ENCODE assay signal across 1 cellular context in the genomic region with DNA sequence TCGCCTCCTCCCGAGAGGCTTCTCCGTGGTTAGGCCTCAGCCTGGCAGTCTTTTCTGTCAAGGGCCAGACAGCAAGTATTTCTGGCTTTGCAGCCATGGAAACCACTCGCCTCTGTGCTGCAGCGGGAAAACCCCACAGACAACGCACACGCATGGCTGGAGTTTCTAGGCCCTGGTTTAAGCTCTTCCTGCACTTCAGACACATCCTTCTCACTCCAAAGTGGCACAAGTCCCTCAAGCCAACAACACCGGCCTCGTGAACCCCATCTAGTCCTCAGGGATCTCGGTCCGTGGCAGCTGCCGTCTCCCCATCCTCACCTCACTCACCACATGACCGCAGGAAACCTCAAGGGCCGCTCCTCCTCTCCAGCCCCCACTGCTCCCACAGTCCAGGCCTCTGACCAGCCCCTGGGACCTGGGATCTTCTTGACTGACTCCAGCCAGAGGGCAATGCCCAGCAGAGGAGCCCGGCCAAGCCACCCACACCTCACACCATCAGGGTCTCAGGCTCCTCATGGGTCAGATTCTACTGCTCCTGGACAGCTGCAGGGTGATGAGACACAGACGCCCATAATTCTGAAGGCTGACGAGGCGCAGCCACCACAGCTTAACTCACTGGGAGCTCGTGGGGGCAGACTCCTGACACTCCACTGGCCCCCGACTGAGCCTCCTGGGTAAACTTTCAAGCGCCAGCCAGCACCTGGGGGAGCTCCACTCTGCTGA.
TF ChIP-seq lines count a peak whose summit lies in the region.

No MANE protein-coding gene starts in this region.

TF ChIP-seq in K562, 482 proteins besides CTCF, POLR2A, EP300 and RAD21:
- TF ChIP-seq HDAC3 (IDR thresholded peaks at IDR 0.05; ENCODE audit: borderline replicate concordance, partially characterized antibody), result no peak
- no peak for TF ChIP-seq ZBTB17 (CRISPR knock-in tag; IDR thresholded peaks at IDR 0.05)
- TF ChIP-seq ZNF75A (CRISPR knock-in tag; IDR thresholded peaks at IDR 0.05), result no peak
- TF ChIP-seq, protein P1, sequence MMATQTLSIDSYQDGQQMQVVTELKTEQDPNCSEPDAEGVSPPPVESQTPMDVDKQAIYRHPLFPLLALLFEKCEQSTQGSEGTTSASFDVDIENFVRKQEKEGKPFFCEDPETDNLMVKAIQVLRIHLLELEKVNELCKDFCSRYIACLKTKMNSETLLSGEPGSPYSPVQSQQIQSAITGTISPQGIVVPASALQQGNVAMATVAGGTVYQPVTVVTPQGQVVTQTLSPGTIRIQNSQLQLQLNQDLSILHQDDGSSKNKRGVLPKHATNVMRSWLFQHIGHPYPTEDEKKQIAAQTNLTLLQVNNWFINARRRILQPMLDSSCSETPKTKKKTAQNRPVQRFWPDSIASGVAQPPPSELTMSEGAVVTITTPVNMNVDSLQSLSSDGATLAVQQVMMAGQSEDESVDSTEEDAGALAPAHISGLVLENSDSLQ (IDR thresholded peaks at IDR 0.05), result no peak
- TF ChIP-seq, protein P2, sequence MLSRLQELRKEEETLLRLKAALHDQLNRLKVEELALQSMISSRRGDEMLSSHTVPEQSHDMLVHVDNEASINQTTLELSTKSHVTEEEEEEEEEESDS (CRISPR knock-in tag; IDR thresholded peaks at IDR 0.05), result no peak
- TF ChIP-seq, protein P3, sequence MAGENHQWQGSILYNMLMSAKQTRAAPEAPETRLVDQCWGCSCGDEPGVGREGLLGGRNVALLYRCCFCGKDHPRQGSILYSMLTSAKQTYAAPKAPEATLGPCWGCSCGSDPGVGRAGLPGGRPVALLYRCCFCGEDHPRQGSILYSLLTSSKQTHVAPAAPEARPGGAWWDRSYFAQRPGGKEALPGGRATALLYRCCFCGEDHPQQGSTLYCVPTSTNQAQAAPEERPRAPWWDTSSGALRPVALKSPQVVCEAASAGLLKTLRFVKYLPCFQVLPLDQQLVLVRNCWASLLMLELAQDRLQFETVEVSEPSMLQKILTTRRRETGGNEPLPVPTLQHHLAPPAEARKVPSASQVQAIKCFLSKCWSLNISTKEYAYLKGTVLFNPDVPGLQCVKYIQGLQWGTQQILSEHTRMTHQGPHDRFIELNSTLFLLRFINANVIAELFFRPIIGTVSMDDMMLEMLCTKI (IDR thresholded peaks at IDR 0.05; ENCODE audit: partially characterized antibody), result no peak
- TF ChIP-seq, protein P4, sequence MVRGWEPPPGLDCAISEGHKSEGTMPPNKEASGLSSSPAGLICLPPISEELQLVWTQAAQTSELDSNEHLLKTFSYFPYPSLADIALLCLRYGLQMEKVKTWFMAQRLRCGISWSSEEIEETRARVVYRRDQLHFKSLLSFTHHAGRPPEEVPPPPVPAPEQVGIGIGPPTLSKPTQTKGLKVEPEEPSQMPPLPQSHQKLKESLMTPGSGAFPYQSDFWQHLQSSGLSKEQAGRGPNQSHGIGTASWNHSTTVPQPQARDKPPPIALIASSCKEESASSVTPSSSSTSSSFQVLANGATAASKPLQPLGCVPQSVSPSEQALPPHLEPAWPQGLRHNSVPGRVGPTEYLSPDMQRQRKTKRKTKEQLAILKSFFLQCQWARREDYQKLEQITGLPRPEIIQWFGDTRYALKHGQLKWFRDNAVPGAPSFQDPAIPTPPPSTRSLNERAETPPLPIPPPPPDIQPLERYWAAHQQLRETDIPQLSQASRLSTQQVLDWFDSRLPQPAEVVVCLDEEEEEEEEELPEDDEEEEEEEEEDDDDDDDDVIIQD (CRISPR knock-in tag; IDR thresholded peaks at IDR 0.05), result no peak
- no peak for TF ChIP-seq ZNF507 (tag; conservative IDR thresholded peaks at IDR 0.05)
- TF ChIP-seq, protein P5, sequence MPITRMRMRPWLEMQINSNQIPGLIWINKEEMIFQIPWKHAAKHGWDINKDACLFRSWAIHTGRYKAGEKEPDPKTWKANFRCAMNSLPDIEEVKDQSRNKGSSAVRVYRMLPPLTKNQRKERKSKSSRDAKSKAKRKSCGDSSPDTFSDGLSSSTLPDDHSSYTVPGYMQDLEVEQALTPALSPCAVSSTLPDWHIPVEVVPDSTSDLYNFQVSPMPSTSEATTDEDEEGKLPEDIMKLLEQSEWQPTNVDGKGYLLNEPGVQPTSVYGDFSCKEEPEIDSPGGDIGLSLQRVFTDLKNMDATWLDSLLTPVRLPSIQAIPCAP (CRISPR knock-in tag; IDR thresholded peaks at IDR 0.05; ENCODE audit: borderline replicate concordance), result no peak
- TF ChIP-seq, protein P6, sequence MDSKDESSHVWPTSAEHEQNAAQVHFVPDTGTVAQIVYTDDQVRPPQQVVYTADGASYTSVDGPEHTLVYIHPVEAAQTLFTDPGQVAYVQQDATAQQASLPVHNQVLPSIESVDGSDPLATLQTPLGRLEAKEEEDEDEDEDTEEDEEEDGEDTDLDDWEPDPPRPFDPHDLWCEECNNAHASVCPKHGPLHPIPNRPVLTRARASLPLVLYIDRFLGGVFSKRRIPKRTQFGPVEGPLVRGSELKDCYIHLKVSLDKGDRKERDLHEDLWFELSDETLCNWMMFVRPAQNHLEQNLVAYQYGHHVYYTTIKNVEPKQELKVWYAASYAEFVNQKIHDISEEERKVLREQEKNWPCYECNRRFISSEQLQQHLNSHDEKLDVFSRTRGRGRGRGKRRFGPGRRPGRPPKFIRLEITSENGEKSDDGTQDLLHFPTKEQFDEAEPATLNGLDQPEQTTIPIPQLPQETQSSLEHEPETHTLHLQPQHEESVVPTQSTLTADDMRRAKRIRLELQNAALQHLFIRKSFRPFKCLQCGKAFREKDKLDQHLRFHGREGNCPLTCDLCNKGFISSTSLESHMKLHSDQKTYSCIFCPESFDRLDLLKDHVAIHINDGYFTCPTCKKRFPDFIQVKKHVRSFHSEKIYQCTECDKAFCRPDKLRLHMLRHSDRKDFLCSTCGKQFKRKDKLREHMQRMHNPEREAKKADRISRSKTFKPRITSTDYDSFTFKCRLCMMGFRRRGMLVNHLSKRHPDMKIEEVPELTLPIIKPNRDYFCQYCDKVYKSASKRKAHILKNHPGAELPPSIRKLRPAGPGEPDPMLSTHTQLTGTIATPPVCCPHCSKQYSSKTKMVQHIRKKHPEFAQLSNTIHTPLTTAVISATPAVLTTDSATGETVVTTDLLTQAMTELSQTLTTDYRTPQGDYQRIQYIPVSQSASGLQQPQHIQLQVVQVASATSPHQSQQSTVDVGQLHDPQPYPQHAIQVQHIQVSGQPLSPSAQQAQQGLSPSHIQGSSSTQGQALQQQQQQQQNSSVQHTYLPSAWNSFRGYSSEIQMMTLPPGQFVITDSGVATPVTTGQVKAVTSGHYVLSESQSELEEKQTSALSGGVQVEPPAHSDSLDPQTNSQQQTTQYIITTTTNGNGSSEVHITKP (IDR thresholded peaks at IDR 0.05; ENCODE audit: partially characterized antibody), result no peak
- no peak for TF ChIP-seq PYGO2 (tag; IDR thresholded peaks at IDR 0.05)
- TF ChIP-seq SOX6 (IDR thresholded peaks at IDR 0.05), result no peak
- TF ChIP-seq, protein P7, sequence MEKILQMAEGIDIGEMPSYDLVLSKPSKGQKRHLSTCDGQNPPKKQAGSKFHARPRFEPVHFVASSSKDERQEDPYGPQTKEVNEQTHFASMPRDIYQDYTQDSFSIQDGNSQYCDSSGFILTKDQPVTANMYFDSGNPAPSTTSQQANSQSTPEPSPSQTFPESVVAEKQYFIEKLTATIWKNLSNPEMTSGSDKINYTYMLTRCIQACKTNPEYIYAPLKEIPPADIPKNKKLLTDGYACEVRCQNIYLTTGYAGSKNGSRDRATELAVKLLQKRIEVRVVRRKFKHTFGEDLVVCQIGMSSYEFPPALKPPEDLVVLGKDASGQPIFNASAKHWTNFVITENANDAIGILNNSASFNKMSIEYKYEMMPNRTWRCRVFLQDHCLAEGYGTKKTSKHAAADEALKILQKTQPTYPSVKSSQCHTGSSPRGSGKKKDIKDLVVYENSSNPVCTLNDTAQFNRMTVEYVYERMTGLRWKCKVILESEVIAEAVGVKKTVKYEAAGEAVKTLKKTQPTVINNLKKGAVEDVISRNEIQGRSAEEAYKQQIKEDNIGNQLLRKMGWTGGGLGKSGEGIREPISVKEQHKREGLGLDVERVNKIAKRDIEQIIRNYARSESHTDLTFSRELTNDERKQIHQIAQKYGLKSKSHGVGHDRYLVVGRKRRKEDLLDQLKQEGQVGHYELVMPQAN (IDR thresholded peaks at IDR 0.05; ENCODE audit: borderline replicate concordance), result no peak
- TF ChIP-seq MBD2 (IDR thresholded peaks at IDR 0.05; ENCODE audit: borderline replicate concordance, low read depth), result no peak
- no peak for TF ChIP-seq RBM25 (IDR thresholded peaks at IDR 0.05; ENCODE audit: low read depth, low read length, severe bottlenecking)
- TF ChIP-seq, protein P8, sequence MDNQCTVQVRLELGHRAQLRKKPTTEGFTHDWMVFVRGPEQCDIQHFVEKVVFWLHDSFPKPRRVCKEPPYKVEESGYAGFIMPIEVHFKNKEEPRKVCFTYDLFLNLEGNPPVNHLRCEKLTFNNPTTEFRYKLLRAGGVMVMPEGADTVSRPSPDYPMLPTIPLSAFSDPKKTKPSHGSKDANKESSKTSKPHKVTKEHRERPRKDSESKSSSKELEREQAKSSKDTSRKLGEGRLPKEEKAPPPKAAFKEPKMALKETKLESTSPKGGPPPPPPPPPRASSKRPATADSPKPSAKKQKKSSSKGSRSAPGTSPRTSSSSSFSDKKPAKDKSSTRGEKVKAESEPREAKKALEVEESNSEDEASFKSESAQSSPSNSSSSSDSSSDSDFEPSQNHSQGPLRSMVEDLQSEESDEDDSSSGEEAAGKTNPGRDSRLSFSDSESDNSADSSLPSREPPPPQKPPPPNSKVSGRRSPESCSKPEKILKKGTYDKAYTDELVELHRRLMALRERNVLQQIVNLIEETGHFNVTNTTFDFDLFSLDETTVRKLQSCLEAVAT (IDR thresholded peaks at IDR 0.05), result no peak
- TF ChIP-seq ZSCAN29 (IDR thresholded peaks at IDR 0.05), result no peak
- TF ChIP-seq TBP (optimal IDR thresholded peaks at IDR 0.05; ENCODE audit: low read depth, low read length), result no peak
- no peak for TF ChIP-seq SIRT6 (IDR thresholded peaks at IDR 0.05; ENCODE audit: low read depth, low read length)
- TF ChIP-seq, protein P9, sequence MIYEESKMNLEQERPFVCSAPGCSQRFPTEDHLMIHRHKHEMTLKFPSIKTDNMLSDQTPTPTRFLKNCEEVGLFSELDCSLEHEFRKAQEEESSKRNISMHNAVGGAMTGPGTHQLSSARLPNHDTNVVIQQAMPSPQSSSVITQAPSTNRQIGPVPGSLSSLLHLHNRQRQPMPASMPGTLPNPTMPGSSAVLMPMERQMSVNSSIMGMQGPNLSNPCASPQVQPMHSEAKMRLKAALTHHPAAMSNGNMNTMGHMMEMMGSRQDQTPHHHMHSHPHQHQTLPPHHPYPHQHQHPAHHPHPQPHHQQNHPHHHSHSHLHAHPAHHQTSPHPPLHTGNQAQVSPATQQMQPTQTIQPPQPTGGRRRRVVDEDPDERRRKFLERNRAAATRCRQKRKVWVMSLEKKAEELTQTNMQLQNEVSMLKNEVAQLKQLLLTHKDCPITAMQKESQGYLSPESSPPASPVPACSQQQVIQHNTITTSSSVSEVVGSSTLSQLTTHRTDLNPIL (CRISPR knock-in tag; IDR thresholded peaks at IDR 0.05), result no peak
